In the genomic region with DNA sequence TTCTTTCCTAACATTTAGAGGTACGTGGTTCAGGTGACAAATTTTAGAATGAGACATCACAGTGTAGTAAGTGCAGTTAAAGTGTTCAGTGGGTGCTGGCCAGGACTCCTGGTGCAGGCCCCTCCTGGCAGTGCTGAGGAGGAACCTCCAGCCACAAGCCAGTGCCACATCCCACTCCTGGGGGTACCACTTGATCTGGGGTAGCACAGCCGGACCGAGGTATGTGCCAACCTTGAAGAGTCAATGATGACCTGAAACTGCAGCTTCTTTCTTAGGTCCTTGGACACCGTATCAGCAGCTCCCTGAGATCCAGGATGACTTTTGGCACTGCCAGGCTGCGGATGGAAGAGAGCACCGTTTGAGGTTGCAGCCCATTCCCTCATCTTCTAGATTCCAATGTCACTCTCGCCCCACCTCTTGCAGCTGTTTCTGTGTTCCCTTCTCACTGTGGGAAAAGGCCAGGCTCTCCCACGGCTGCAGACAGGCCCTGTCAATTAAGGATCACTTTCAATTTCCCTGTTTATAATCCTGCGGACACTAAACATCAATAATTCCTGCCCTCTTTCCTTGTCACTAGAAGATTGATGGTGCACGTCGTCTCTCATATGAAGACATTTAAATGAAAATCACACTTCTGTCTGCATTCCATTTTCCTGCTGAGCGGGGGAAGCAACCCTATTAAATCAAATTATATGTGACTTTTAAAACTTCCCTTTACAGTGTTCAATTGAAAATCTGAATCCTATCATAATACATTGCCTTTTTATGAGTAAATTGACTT, we compare ENCODE assay signal across 19 cellular contexts.
"Had no signal": no experiment of that assay in that cellular context is flagged by ENCODE, and none has a peak within 500 bp of the region (broad histone marks: within the 10 kb centered on the region; RNA-seq: fewer than 3 reads in every experiment).

No MANE protein-coding gene starts in this region.

- DNase-seq: cerebellar nuclear complex; dermis blood vessel endothelial cell; effector CD4-positive, alpha-beta T cell; left colon; mammary epithelial cell; naive thymus-derived CD4-positive, alpha-beta T cell; occipital lobe; psoas muscle; sigmoid colon; stimulated activated CD4-positive, alpha-beta T cell treated with anti-CD3 and anti-CD28 coated beads, Interleukin-2, amount 100 ng/mL, for 24 hours; stimulated activated CD4-positive, alpha-beta T cell treated with anti-CD3 and anti-CD28 coated beads, Interleukin-4, amount 100 ng/mL, for 4 hours; stimulated activated naive CD4-positive, alpha-beta T cell treated with Interleukin-2 at 50 U/mL for 16 hours had no signal

- H3K27me3 ChIP-seq: upper lobe of left lung, vagina had no signal

- H3K4me3 Mint-ChIP-seq: naive thymus-derived CD4-positive, alpha-beta T cell; neural crest cell had no signal

- ATAC-seq: left colon; naive thymus-derived CD4-positive, alpha-beta T cell; psoas muscle had no signal

- H3K4me3 ChIP-seq: psoas muscle, sigmoid colon, skin epidermis, upper lobe of left lung, vagina had no signal

- H3K79me2 ChIP-seq: parathyroid adenoma had no signal

- H3K4me1 ChIP-seq: parathyroid adenoma, psoas muscle, sigmoid colon, upper lobe of left lung, vagina had no signal

- H3K27ac ChIP-seq: parathyroid adenoma, psoas muscle, sigmoid colon, skin epidermis, upper lobe of left lung, vagina had no signal

- H3K9me3 ChIP-seq: psoas muscle had no signal

- H3K27ac Mint-ChIP-seq: naive thymus-derived CD4-positive, alpha-beta T cell had no signal

- H3K9me3 Mint-ChIP-seq: neural crest cell had no signal

- H3K36me3 ChIP-seq: sigmoid colon, upper lobe of left lung, vagina had no signal

- H2AFZ ChIP-seq: parathyroid adenoma had no signal

- FAIRE-seq: colon, frontal cortex had no signal

- H3K9ac ChIP-seq: parathyroid adenoma had no signal

- H3K36me3 Mint-ChIP-seq: naive thymus-derived CD4-positive, alpha-beta T cell had no signal

- H3K4me1 Mint-ChIP-seq: naive thymus-derived CD4-positive, alpha-beta T cell had no signal
